Comparison of ENCODE assay signal across 1 cellular context in genomic region chr6:21438237-21438985, GRCh38.
TF ChIP-seq lines count a peak whose summit lies in the region.

No MANE protein-coding gene starts in this region.

TF ChIP-seq in GM12878, 131 proteins besides CTCF, POLR2A, EP300 and RAD21 (continued from another document and continues in another):
- TF ChIP-seq ELK1 (IDR thresholded peaks at IDR 0.05; ENCODE audit: low read depth, low read length) (no peak), POLR2AphosphoS5 (IDR thresholded peaks at IDR 0.05; ENCODE audit: low read length) (no peak), CREB1 (IDR thresholded peaks at IDR 0.05; ENCODE audit: low read depth) (peak; percentile 53; the same call in 1 of the 2 replicates), RAD51 (IDR thresholded peaks at IDR 0.05) (peak; percentile 60; the same call in 1 of the 2 replicates), ZNF217 (IDR thresholded peaks at IDR 0.05) (peak; percentile 95), PML (IDR thresholded peaks at IDR 0.05; ENCODE audit: low read length) (peak; percentile 61; the same call in 1 of the 2 replicates), ATF3 (IDR thresholded peaks at IDR 0.05; ENCODE audit: borderline replicate concordance, extremely low read depth, low read depth, low read length) (no peak), SKIL (IDR thresholded peaks at IDR 0.05; ENCODE audit: low read depth, poor library complexity, severe bottlenecking) (peak; percentile 98), SIN3A (IDR thresholded peaks at IDR 0.05; ENCODE audit: low read depth, low read length) (no peak), E2F4 (IDR thresholded peaks at IDR 0.05; ENCODE audit: low read depth, low read length) (no peak), YY1 (IDR thresholded peaks at IDR 0.05; ENCODE audit: low read depth, low read length) (peak; percentile 90), MEF2B (IDR thresholded peaks at IDR 0.05; ENCODE audit: partially characterized antibody, poor library complexity, severe bottlenecking) (peak; percentile 89), CHD2 (IDR thresholded peaks at IDR 0.05; ENCODE audit: borderline replicate concordance, low read depth, low read length) (0 out of 2 replicates have a peak, but pooled peaks have one; percentile 67), TAF1 (IDR thresholded peaks at IDR 0.05; ENCODE audit: borderline replicate concordance, low read depth, low read length) (no peak), RELA (IDR thresholded peaks at IDR 0.05; ENCODE audit: borderline replicate concordance, partially characterized antibody) (peak; percentile 21), EZH2 (IDR thresholded peaks at IDR 0.05; ENCODE audit: borderline replicate concordance, control insufficient read depth, low read depth, low read length) (no peak), ZNF24 (IDR thresholded peaks at IDR 0.05) (peak; percentile 82; the same call in 1 of the 2 replicates), CHD1 (IDR thresholded peaks at IDR 0.05; ENCODE audit: low read depth, low read length) (no peak), SP1 (IDR thresholded peaks at IDR 0.05; ENCODE audit: low read depth, low read length) (peak; percentile 75), ZBTB4 (CRISPR knock-in tag; IDR thresholded peaks at IDR 0.05) (no peak), FOS (IDR thresholded peaks at IDR 0.05; ENCODE audit: borderline replicate concordance, extremely low read depth, insufficient read length) (no peak), MTA3 (IDR thresholded peaks at IDR 0.05; ENCODE audit: borderline replicate concordance, low read length) (peak; percentile 99), SREBF1 (IDR thresholded peaks at IDR 0.05; ENCODE audit: low read length) (no peak), DPF2 (IDR thresholded peaks at IDR 0.05) (peak; percentile 99), KLF5 (IDR thresholded peaks at IDR 0.05; ENCODE audit: partially characterized antibody) (peak; percentile 72), SPI1 (IDR thresholded peaks at IDR 0.05; ENCODE audit: borderline replicate concordance, insufficient read depth, low read depth, low read length) (peak; percentile 99), MLLT1 (IDR thresholded peaks at IDR 0.05) (peak; percentile 97), GABPA (IDR thresholded peaks at IDR 0.05; ENCODE audit: low read depth) (peak; percentile 68; the same call in 1 of the 2 replicates), BCL3 (IDR thresholded peaks at IDR 0.05; ENCODE audit: borderline replicate concordance, insufficient read depth, low read depth, low read length, poor library complexity, severe bottlenecking) (peak; percentile 89), NBN (IDR thresholded peaks at IDR 0.05) (peak; percentile 93), NKRF (conservative IDR thresholded peaks at IDR 0.05) (no peak; the same call in 1 of the 2 replicates), EED (IDR thresholded peaks at IDR 0.05; ENCODE audit: low read depth) (peak; percentile 98), ZNF687 (IDR thresholded peaks at IDR 0.05) (no peak), ZBED1 (IDR thresholded peaks at IDR 0.05; ENCODE audit: borderline replicate concordance) (peak; percentile 98), NR2C1 (IDR thresholded peaks at IDR 0.05) (no peak), TCF3 (IDR thresholded peaks at IDR 0.05; ENCODE audit: borderline replicate concordance, insufficient read depth, low read depth, low read length) (peak; percentile 92), IKZF1 (conservative IDR thresholded peaks at IDR 0.05) (peak; percentile 97), NFIC (IDR thresholded peaks at IDR 0.05; ENCODE audit: low read depth, low read length) (peak; percentile 100), ZSCAN29 (IDR thresholded peaks at IDR 0.05) (no peak)
